Comparison of ENCODE assay signal across 23 cellular contexts in the genomic region with DNA sequence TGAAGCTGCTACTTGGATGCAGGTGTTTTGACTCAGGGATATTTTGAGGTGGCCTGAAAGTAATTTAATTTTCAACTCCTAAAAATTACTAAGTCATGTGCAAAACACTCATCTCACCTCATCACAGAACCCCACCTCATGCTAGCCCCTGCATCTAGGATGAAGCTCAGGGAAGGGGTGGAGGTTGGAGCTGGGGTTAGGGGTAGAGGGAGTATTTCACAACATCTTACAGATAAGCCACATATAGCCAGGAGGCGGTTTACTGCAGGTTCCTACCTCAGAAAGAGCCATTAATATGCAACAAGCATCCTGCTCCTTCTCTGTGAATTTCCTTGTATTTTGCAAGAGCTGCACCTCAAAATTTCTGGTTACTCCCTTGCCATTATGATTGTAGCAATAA.
DNase-seq lines count a peak whose midpoint lies in the region; ATAC-seq, FAIRE-seq and TF ChIP-seq lines count a peak whose summit lies in the region.
"Had no signal": no experiment of that assay in that cellular context is flagged by ENCODE, and none has a peak within 500 bp of the region (broad histone marks: within the 10 kb centered on the region; RNA-seq: fewer than 3 reads in every experiment).

No MANE protein-coding gene starts in this region.

- ATAC-seq in K562 (no peak), HG03521 (IDR thresholded peaks at IDR 0.05; ENCODE audit: unreplicated experiment) (no peak)
- ATAC-seq: Right ventricle myocardium inferior had no signal

- no peak for TF ChIP-seq RAD21 in K562 (CRISPR knock-in tag; conservative IDR thresholded peaks at IDR 0.05 in 1 of 2, IDR thresholded peaks at IDR 0.05 in 1 of 2)

- H3K4me1 ChIP-seq in K562 (replicated peaks in 1 of 2; ENCODE audit: control insufficient read depth in 2 of 2, insufficient read depth in 2 of 2, low read length in 2 of 2) = peaks cover 0 to 8% of the 10 kb centered on the region in 2 experiments; a peak in 4 of 5 replicates
- H3K4me1 ChIP-seq: Peyer's patch had no signal

- no peak overlapping the region for H3K9ac ChIP-seq in K562 (ENCODE audit: insufficient read depth in 1 of 2, low read depth in 2 of 2, low read length in 2 of 2)

- intact Hi-C loops in K562 (cut with micrococcal nuclease) = no loop called here

- H3K9me3 ChIP-seq in K562 (replicated peaks; ENCODE audit: control insufficient read depth, insufficient read depth, low read depth, low read length) = no peaks in the 10 kb centered on the region

- no peak overlapping the region for H3K4me3 ChIP-seq in K562
- H3K4me3 ChIP-seq: Peyer's patch had no signal

- no peaks in the 10 kb centered on the region for H4K20me1 ChIP-seq in K562 (replicated peaks; ENCODE audit: control insufficient read depth, insufficient read depth, low read length)

- no peak for TF ChIP-seq CTCF in K562 (IDR thresholded peaks at IDR 0.05 in 2 of 3, conservative IDR thresholded peaks at IDR 0.05 in 1 of 3; ENCODE audit: insufficient read depth in 2 of 3, low read depth in 1 of 3, low read length in 3 of 3)

- no peaks in the 10 kb centered on the region for H3K79me2 ChIP-seq in K562 (ENCODE audit: control insufficient read depth, insufficient read depth, low read length)

- CTCF ChIA-PET in K562 (lab: Yijun Ruan, JAX; ENCODE audit: low intra/inter-chr PET ratio) = no interaction called here

- TF ChIP-seq POLR2A in K562 (conservative IDR thresholded peaks at IDR 0.05) = no peak

- in situ Hi-C loops in K562 (cut with MboI) = no loop called here

- no peak overlapping the region for H3K4me2 ChIP-seq in K562 (ENCODE audit: insufficient read depth, low read length)

- BruUV-seq in K562 (replicated peaks; lab: Mats Ljungman, UMichigan) = no TSS peak

- TF ChIP-seq EP300 in K562 (IDR thresholded peaks at IDR 0.05; ENCODE audit: low read length) = no peak

- DNase-seq in Kasumi-1 (lab: John Stamatoyannopoulos, UW) = peak; percentile 15 to 38
- peak; percentile 11 for DNase-seq in OCI-M1 (lab: John Stamatoyannopoulos, UW)
- peak in 1 of 4 experiments; percentile 15 for DNase-seq in K562 (ENCODE audit: extremely low read depth in 1 of 4, low spot score in 3 of 4)
- peak; percentile 14 for DNase-seq in renal cortical epithelial cell (ENCODE audit: low read depth)
- DNase-seq in cerebellar cortex (ENCODE audit: low spot score) = no peak
- no peak for DNase-seq in DMS153 (lab: John Stamatoyannopoulos, UW)
- DNase-seq in NCI-H1436 treated with DMSO at 0.1 percent for 48 hours (lab: John Stamatoyannopoulos, UW) = no peak
- DNase-seq: ACHN, DMS79, Karpas-422, NCI-H1417, NCI-H187 treated with DMSO at 0.1 percent for 48 hours, NCI-H345, NCI-H526, Peyer's patch, T-helper 1 cell had no signal

- no peaks in the 10 kb centered on the region for H3K36me3 ChIP-seq in K562 (ENCODE audit: control insufficient read depth, insufficient read depth, low read length)
- H3K36me3 ChIP-seq: Peyer's patch had no signal

- H3K9me1 ChIP-seq in K562 (ENCODE audit: control insufficient read depth, insufficient read depth, low read length) = no peaks in the 10 kb centered on the region

- H2AFZ ChIP-seq in K562 (ENCODE audit: low read depth, low read length) = no peak overlapping the region

- no peaks in the 10 kb centered on the region for H3K27me3 ChIP-seq in K562 (ENCODE audit: control insufficient read depth in 2 of 2, insufficient read depth in 2 of 2, low read length in 2 of 2)
- H3K27me3 ChIP-seq: Peyer's patch had no signal

- no peak for FAIRE-seq in K562 (lab: Jason Lieb, UNC)
- FAIRE-seq: D721Med, GM12892, GM18507, HTR-8/SVneo had no signal

- H3K27ac ChIP-seq in K562 (ENCODE audit: extremely low read depth, low read depth, low read length) = no peak overlapping the region
- H3K27ac ChIP-seq: C4-2B, Peyer's patch had no signal

- POLR2A ChIA-PET in K562 (lab: Yijun Ruan, JAX) = interaction anchor here (0.7 kb wide), 1 partner anchor 46 kb away, joined by 4 read pairs; no protein-coding TSS in a partner anchor

- 7% methylated on average over 1 of the region's 1 CpG for WGBS in K562 (ENCODE audit: insufficient coverage, low coverage, missing lambda C conversion rate)

TF ChIP-seq in K562, 482 proteins besides CTCF, POLR2A, EP300 and RAD21:
- TF ChIP-seq SMC3 (conservative IDR thresholded peaks at IDR 0.05; ENCODE audit: insufficient read depth, low read depth, low read length) (no peak), ZNF584 (CRISPR knock-in tag; IDR thresholded peaks at IDR 0.05; ENCODE audit: low read depth) (0 out of 2 replicates have a peak, but pooled peaks have one; percentile 1), CEBPG (CRISPR knock-in tag; IDR thresholded peaks at IDR 0.05) (no peak), CEBPG (tag; conservative IDR thresholded peaks at IDR 0.05 in 1 of 2, IDR thresholded peaks at IDR 0.05 in 1 of 2) (peak in 1 of 2 experiments; percentile 56; a peak in 2 of 4 replicates), GATAD2B (IDR thresholded peaks at IDR 0.05; ENCODE audit: borderline replicate concordance) (no peak), CEBPB (tag; IDR thresholded peaks at IDR 0.05) (peak; percentile 77), HNRNPLL (IDR thresholded peaks at IDR 0.05; ENCODE audit: low read depth, low read length, poor library complexity, severe bottlenecking) (no peak)
- TF ChIP-seq, protein P1, sequence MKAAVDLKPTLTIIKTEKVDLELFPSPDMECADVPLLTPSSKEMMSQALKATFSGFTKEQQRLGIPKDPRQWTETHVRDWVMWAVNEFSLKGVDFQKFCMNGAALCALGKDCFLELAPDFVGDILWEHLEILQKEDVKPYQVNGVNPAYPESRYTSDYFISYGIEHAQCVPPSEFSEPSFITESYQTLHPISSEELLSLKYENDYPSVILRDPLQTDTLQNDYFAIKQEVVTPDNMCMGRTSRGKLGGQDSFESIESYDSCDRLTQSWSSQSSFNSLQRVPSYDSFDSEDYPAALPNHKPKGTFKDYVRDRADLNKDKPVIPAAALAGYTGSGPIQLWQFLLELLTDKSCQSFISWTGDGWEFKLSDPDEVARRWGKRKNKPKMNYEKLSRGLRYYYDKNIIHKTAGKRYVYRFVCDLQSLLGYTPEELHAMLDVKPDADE (conservative IDR thresholded peaks at IDR 0.05; ENCODE audit: control insufficient read depth, low read depth, low read length) = no peak
- TF ChIP-seq, protein P2, sequence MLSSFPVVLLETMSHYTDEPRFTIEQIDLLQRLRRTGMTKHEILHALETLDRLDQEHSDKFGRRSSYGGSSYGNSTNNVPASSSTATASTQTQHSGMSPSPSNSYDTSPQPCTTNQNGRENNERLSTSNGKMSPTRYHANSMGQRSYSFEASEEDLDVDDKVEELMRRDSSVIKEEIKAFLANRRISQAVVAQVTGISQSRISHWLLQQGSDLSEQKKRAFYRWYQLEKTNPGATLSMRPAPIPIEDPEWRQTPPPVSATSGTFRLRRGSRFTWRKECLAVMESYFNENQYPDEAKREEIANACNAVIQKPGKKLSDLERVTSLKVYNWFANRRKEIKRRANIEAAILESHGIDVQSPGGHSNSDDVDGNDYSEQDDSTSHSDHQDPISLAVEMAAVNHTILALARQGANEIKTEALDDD (IDR thresholded peaks at IDR 0.05) = no peak
TF ChIP-seq in K562: peak in this region for 3.

Comparison
In these comparisons a context has a peak if more than half of its experiments do, and no peak if none do; other contexts are left out.
1. DNase-seq: peak in Kasumi-1 (2 of 2), OCI-M1 (single experiment) and renal cortical epithelial cell (single experiment); none in cerebellar cortex (single experiment), DMS153 (single experiment) and NCI-H1436 treated with DMSO at 0.1 percent for 48 hours (single experiment).